In genomic region chr7:121038717-121039509, GRCh38 we compare ENCODE assay signal across 1 cellular context.
TF ChIP-seq lines count a peak whose summit lies in the region.

No MANE protein-coding gene starts in this region.

TF ChIP-seq in K562, 482 proteins besides CTCF, POLR2A, EP300 and RAD21 (continued from another document and continues in another):
- TF ChIP-seq ZBTB12 (CRISPR knock-in tag; IDR thresholded peaks at IDR 0.05), result peak; percentile 65; the same call in 1 of the 2 replicates
- peak; percentile 62; the same call in 1 of the 2 replicates for TF ChIP-seq ILK (tag; IDR thresholded peaks at IDR 0.05; ENCODE audit: borderline replicate concordance, low read depth)
- peak; percentile 82 for TF ChIP-seq ZNF239 (CRISPR knock-in tag; IDR thresholded peaks at IDR 0.05)
- no peak for TF ChIP-seq NFIX (CRISPR knock-in tag; IDR thresholded peaks at IDR 0.05; ENCODE audit: low read depth)
- peak; percentile 98 for TF ChIP-seq ARID3A (IDR thresholded peaks at IDR 0.05; ENCODE audit: borderline replicate concordance, low read depth, low read length)
- TF ChIP-seq VEZF1 (CRISPR knock-in tag; IDR thresholded peaks at IDR 0.05), result peak; percentile 75
- TF ChIP-seq BCL6 (CRISPR knock-in tag; IDR thresholded peaks at IDR 0.05), result peak; percentile 47; the same call in 1 of the 2 replicates
- 0 out of 2 replicates have a peak, but pooled peaks have one; percentile 11 for TF ChIP-seq ZNF444 (CRISPR knock-in tag; IDR thresholded peaks at IDR 0.05)
- no peak for TF ChIP-seq SNRNP70 (optimal IDR thresholded peaks at IDR 0.05; ENCODE audit: low read depth, low read length)
- peak; percentile 92 for TF ChIP-seq MAFG (tag; conservative IDR thresholded peaks at IDR 0.05)
- peak; percentile 56 for TF ChIP-seq JUN (IDR thresholded peaks at IDR 0.05; ENCODE audit: borderline replicate concordance, low read depth, low read length)
- TF ChIP-seq JUN (CRISPR knock-in tag; IDR thresholded peaks at IDR 0.05; ENCODE audit: borderline replicate concordance), result no peak
- TF ChIP-seq MAFK (IDR thresholded peaks at IDR 0.05; ENCODE audit: low read length), result peak; percentile 77
- peak; percentile 95 to 99; a peak in 3 of 4 replicates for TF ChIP-seq TBL1XR1 (IDR thresholded peaks at IDR 0.05; ENCODE audit: low read length in 2 of 2)
- TF ChIP-seq SMAD3 (CRISPR knock-in tag; conservative IDR thresholded peaks at IDR 0.05), result peak; percentile 91
- no peak for TF ChIP-seq ID3 (CRISPR knock-in tag; IDR thresholded peaks at IDR 0.05)
- TF ChIP-seq ID3 (tag; IDR thresholded peaks at IDR 0.05), result peak; percentile 77
- TF ChIP-seq CREB3 (tag; conservative IDR thresholded peaks at IDR 0.05; ENCODE audit: low read depth), result peak; percentile 80
- peak; percentile 99 for TF ChIP-seq LEF1 (IDR thresholded peaks at IDR 0.05)
- TF ChIP-seq ZKSCAN8 (CRISPR knock-in tag; IDR thresholded peaks at IDR 0.05), result peak; percentile 91
- 0 out of 2 replicates have a peak, but pooled peaks have one; percentile 3 for TF ChIP-seq NFE2L1 (tag; IDR thresholded peaks at IDR 0.05; ENCODE audit: borderline replicate concordance, low read depth)
- TF ChIP-seq RBM25 (IDR thresholded peaks at IDR 0.05; ENCODE audit: low read depth, low read length, severe bottlenecking), result no peak
- TF ChIP-seq MGA (IDR thresholded peaks at IDR 0.05), result peak; percentile 96
- peak; percentile 92 for TF ChIP-seq CXXC5 (CRISPR knock-in tag; IDR thresholded peaks at IDR 0.05)
- no peak for TF ChIP-seq CGGBP1 (CRISPR knock-in tag; IDR thresholded peaks at IDR 0.05)
- TF ChIP-seq ARID3B (CRISPR knock-in tag; IDR thresholded peaks at IDR 0.05; ENCODE audit: borderline replicate concordance), result no peak
- 0 out of 2 replicates have a peak, but pooled peaks have one; percentile 17 for TF ChIP-seq KLF13 (tag; IDR thresholded peaks at IDR 0.05; ENCODE audit: borderline replicate concordance, low read depth)
- peak; percentile 51; the same call in 1 of the 2 replicates for TF ChIP-seq AFF4 (CRISPR knock-in tag; IDR thresholded peaks at IDR 0.05)
- no peak for TF ChIP-seq ZNF699 (CRISPR knock-in tag; IDR thresholded peaks at IDR 0.05; ENCODE audit: insufficient replicate concordance)
- TF ChIP-seq DMBX1 (CRISPR knock-in tag; IDR thresholded peaks at IDR 0.05; ENCODE audit: borderline replicate concordance), result peak; percentile 96
- peak; percentile 78 for TF ChIP-seq ETV1 (tag; conservative IDR thresholded peaks at IDR 0.05; ENCODE audit: low read depth)
- no peak for TF ChIP-seq GATAD2A (IDR thresholded peaks at IDR 0.05)
- TF ChIP-seq GTF2F1 (IDR thresholded peaks at IDR 0.05; ENCODE audit: low read depth, low read length), result no peak
